ENCODE assay signal across 1 cellular context in genomic region chr4:16001484-16001858, GRCh38.
TF ChIP-seq lines count a peak whose summit lies in the region.

No MANE protein-coding gene starts in this region.

TF ChIP-seq in HEK293, 187 proteins besides CTCF, POLR2A, EP300 and RAD21 (continued from another document):
- TF ChIP-seq ZSCAN5A (tag by site-specific recombination; IDR thresholded peaks at IDR 0.05) (no peak), MZF1 (tag by site-specific recombination; IDR thresholded peaks at IDR 0.05; ENCODE audit: borderline replicate concordance) (no peak), AEBP2 (tag by site-specific recombination; IDR thresholded peaks at IDR 0.05; ENCODE audit: borderline replicate concordance) (no peak), ZBTB6 (tag by site-specific recombination; IDR thresholded peaks at IDR 0.05) (no peak), ATF2 (tag by site-specific recombination; IDR thresholded peaks at IDR 0.05; ENCODE audit: low read depth) (no peak), ZNF624 (tag by site-specific recombination; IDR thresholded peaks at IDR 0.05) (no peak)
